ENCODE assay signal across 8 cellular contexts in genomic region chr22:49935561-49935960, GRCh38. TPM values are rescaled to one million over a fixed set of nuclear protein-coding genes. Genes with fewer than 3 reads are reported as not detected.
A peak's percentile ranks its signal among the peaks of the same experiment; 100 is the strongest.
DNase-seq lines count a peak whose midpoint lies in the region; ATAC-seq and TF ChIP-seq lines count a peak whose summit lies in the region.

No MANE protein-coding gene starts in this region.

- H3K9me3 Mint-ChIP-seq in activated naive CD4-positive, alpha-beta T cell treated with anti-CD3 and anti-CD28 coated beads for 36 hours, result no peaks in the 10 kb centered on the region
- no peaks in the 10 kb centered on the region for H3K9me3 Mint-ChIP-seq in T-helper 1 cell treated with Interleukin-12 subunit alpha and Interleukin-12 subunit beta and Interleukin-4 antibody, amounts not matched to agents 30 μg/mL and 1 μg/mL, for 36 hours

- TF ChIP-seq CTCF in gastroesophageal sphincter (IDR thresholded peaks at IDR 0.05) (no peak), testis (IDR thresholded peaks at IDR 0.05) (no peak)

- CTCF ChIA-PET in activated naive CD4-positive, alpha-beta T cell treated with anti-CD3 and anti-CD28 coated beads for 36 hours (lab: Charles Lee), result interaction anchor here (0.6 to 1.2 kb wide), 3 partner anchors 10 to 95 kb away, joined by 3 to 7 read pairs (median 3); no protein-coding TSS in a partner anchor

- H3K36me3 ChIP-seq in gastroesophageal sphincter (no peaks in the 10 kb centered on the region), testis (ENCODE audit: low read depth, missing control alignments) (no peaks in the 10 kb centered on the region)

- peak overlapping the region; percentile 49 to 61 for H3K4me3 ChIP-seq in gastroesophageal sphincter
- peak overlapping the region; percentile 32 to 52 for H3K4me3 ChIP-seq in testis

- DNase-seq in activated naive CD4-positive, alpha-beta T cell treated with anti-CD3 and anti-CD28 coated beads for 36 hours, result no peak
- DNase-seq in activated naive CD4-positive, alpha-beta T cell treated with anti-CD3 and anti-CD28 coated beads, Interleukin-2, amount 50 U/mL, for 16 hours, result no peak
- DNase-seq in testis (no peak), left colon (no peak), C1 segment of cervical spinal cord (lab: John Stamatoyannopoulos, UW) (no peak)

- H3K27ac ChIP-seq in gastroesophageal sphincter (peak overlapping the region; percentile 62 to 98 (median 93)), testis (peak overlapping the region; percentile 95)

- ATAC-seq in gastroesophageal sphincter (no peak), left colon (no peak), GM18498 (IDR thresholded peaks at IDR 0.05; ENCODE audit: unreplicated experiment) (no peak)

- peaks cover 6% of the 10 kb centered on the region for H3K36me3 Mint-ChIP-seq in activated naive CD4-positive, alpha-beta T cell treated with anti-CD3 and anti-CD28 coated beads for 36 hours (ENCODE audit: low read depth)
- no peaks in the 10 kb centered on the region for H3K36me3 Mint-ChIP-seq in T-helper 1 cell treated with Interleukin-12 subunit alpha and Interleukin-12 subunit beta and Interleukin-4 antibody, amounts not matched to agents 30 μg/mL and 1 μg/mL, for 36 hours (ENCODE audit: low read depth)

- H3K27me3 ChIP-seq in gastroesophageal sphincter (no peaks in the 10 kb centered on the region), testis (no peaks in the 10 kb centered on the region)

- WGBS in gastroesophageal sphincter (ENCODE audit: low coverage in 1 of 2), 2 donors, result no CpG with 5 or more reads among the region's 16 CpGs
- 0 to 5% methylated on average over 1 to 7 of the region's 16 CpGs for WGBS in testis, 2 donors

- no peaks in the 10 kb centered on the region for H3K9me3 ChIP-seq in gastroesophageal sphincter
- H3K9me3 ChIP-seq in testis, result no peaks in the 10 kb centered on the region

- peak overlapping the region; percentile 59 for H3K27ac Mint-ChIP-seq in activated naive CD4-positive, alpha-beta T cell treated with anti-CD3 and anti-CD28 coated beads for 36 hours
- peak overlapping the region; percentile 82 for H3K27ac Mint-ChIP-seq in T-helper 1 cell treated with Interleukin-12 subunit alpha and Interleukin-12 subunit beta and Interleukin-4 antibody, amounts not matched to agents 30 μg/mL and 1 μg/mL, for 36 hours

- peak overlapping the region; percentile 36 for H3K4me3 Mint-ChIP-seq in activated naive CD4-positive, alpha-beta T cell treated with anti-CD3 and anti-CD28 coated beads for 36 hours
- H3K4me3 Mint-ChIP-seq in T-helper 1 cell treated with Interleukin-12 subunit alpha and Interleukin-12 subunit beta and Interleukin-4 antibody, amounts not matched to agents 30 μg/mL and 1 μg/mL, for 36 hours, result peak overlapping the region; percentile 37

- H3K4me1 ChIP-seq in gastroesophageal sphincter (peaks cover 0 to 82% (median 40%) of the 10 kb centered on the region in 3 donors), testis (peaks cover 47% of the 10 kb centered on the region)

- no peak for TF ChIP-seq EP300 in gastroesophageal sphincter (IDR thresholded peaks at IDR 0.05)

- intact Hi-C loops in activated naive CD4-positive, alpha-beta T cell treated with anti-CD3 and anti-CD28 coated beads for 36 hours (cut with micrococcal nuclease), result no loop called here
- intact Hi-C loops in testis (cut with DNase I; ENCODE audit: low total_unique reads) (no loop called here), left colon (cut with DNase I, micrococcal nuclease) (no loop called here)

- peaks cover 37% of the 10 kb centered on the region for H3K4me1 Mint-ChIP-seq in activated naive CD4-positive, alpha-beta T cell treated with anti-CD3 and anti-CD28 coated beads for 36 hours (ENCODE audit: low read depth)
- H3K4me1 Mint-ChIP-seq in T-helper 1 cell treated with Interleukin-12 subunit alpha and Interleukin-12 subunit beta and Interleukin-4 antibody, amounts not matched to agents 30 μg/mL and 1 μg/mL, for 36 hours (ENCODE audit: low read depth), result peaks cover 21% of the 10 kb centered on the region

- H3K27me3 Mint-ChIP-seq in activated naive CD4-positive, alpha-beta T cell treated with anti-CD3 and anti-CD28 coated beads for 36 hours (ENCODE audit: low read depth), result no peaks in the 10 kb centered on the region
- H3K27me3 Mint-ChIP-seq in T-helper 1 cell treated with Interleukin-12 subunit alpha and Interleukin-12 subunit beta and Interleukin-4 antibody, amounts not matched to agents 30 μg/mL and 1 μg/mL, for 36 hours (ENCODE audit: low read depth), result no peaks in the 10 kb centered on the region

- TF ChIP-seq POLR2A in gastroesophageal sphincter (IDR thresholded peaks at IDR 0.05) (no peak), testis (IDR thresholded peaks at IDR 0.05) (no peak)

RNA-seq across cellular contexts. Expression of gene CRELD2, which starts 17.1 kb away (rescaled TPM):
- total RNA-seq in activated naive CD4-positive, alpha-beta T cell treated with anti-CD3 and anti-CD28 coated beads for 36 hours, result 10 to 100 TPM; 15.3 to 16.2 TPM
- total RNA-seq in gastroesophageal sphincter (10 to 100 TPM; 21.9 to 36.2 (median 30.9) TPM), testis (10 to 100 TPM; 57.9 to 64.2 TPM), left colon (10 to 100 TPM; 36.7 to 53.8 TPM)
- 58.3 TPM for polyA plus RNA-seq in testis (ENCODE audit: insufficient read depth, low read depth, low replicate concordance)

RNA-seq across cellular contexts. Expression of gene ALG12, which starts 17.3 kb away (rescaled TPM):
- 1 to 10 TPM; 7.4 to 9.6 TPM for total RNA-seq in activated naive CD4-positive, alpha-beta T cell treated with anti-CD3 and anti-CD28 coated beads for 36 hours
- total RNA-seq in gastroesophageal sphincter, result 10 to 100 TPM; 18.8 to 30.0 (median 22.6) TPM
- 10 to 100 TPM; 11.9 to 18.3 TPM for total RNA-seq in testis
- polyA plus RNA-seq in testis (ENCODE audit: insufficient read depth, low read depth, low replicate concordance), result 10.6 TPM
- 10 to 100 TPM; 22.8 to 27.9 TPM for total RNA-seq in left colon

RNA-seq across cellular contexts. Expression of gene PIM3, which starts 25.0 kb away (rescaled TPM):
- 100 to 1,000 TPM; 202 to 210 TPM for total RNA-seq in activated naive CD4-positive, alpha-beta T cell treated with anti-CD3 and anti-CD28 coated beads for 36 hours
- total RNA-seq in gastroesophageal sphincter, result 10 to 100 TPM; 30.0 to 58.3 (median 46.4) TPM
- 10 to 100 TPM; 68.2 to 89.9 TPM for total RNA-seq in testis
- 50.8 TPM for polyA plus RNA-seq in testis (ENCODE audit: insufficient read depth, low read depth, low replicate concordance)
- 100 to 1,000 TPM in 1 of 2 donors, 10 to 100 TPM in 1; 45.6 to 201 TPM for total RNA-seq in left colon
